Comparison of ENCODE assay signal across 24 cellular contexts in the genomic region with DNA sequence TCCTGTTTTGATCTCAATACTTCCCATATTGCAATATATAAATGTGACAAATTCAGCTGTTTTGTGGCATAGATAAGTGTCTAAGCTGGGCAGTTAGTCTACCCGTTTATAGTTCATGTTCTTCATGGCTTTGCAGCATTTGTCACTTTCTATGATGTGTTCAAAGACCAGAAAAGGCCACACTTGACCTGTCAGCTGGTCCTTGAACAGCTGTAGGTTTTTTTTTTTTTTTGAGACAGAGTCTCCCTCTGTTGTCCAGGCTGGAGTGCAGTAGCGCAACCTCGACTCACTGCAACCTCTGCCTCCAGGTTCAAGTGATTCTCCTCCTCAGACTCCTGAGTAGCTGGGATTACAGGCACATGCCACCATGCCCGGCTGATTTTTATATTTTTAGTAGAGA. TPM values are rescaled to one million over a fixed set of nuclear protein-coding genes. Genes with fewer than 3 reads are reported as not detected.
"Had no signal": no experiment of that assay in that cellular context is flagged by ENCODE, and none has a peak within 500 bp of the region (broad histone marks: within the 10 kb centered on the region; RNA-seq: fewer than 3 reads in every experiment).

No MANE protein-coding gene starts in this region.

- H3K9ac ChIP-seq: SK-N-SH had no signal

- DNase-seq: activated CD4-positive, alpha-beta memory T cell treated with anti-CD3 and anti-CD28 coated beads for 36 hours; activated CD4-positive, alpha-beta T cell treated with anti-CD3 and anti-CD28 coated beads, Interleukin-2, amount 10 ng/mL, durations not matched to agents 7 days and 5 days; activated CD4-positive, CD25-positive, alpha-beta regulatory T cell; activated effector memory CD4-positive, alpha-beta T cell treated with Interleukin-2 at 50 U/mL for 16 hours; activated naive CD4-positive, alpha-beta T cell; activated T-cell treated with anti-CD3 and anti-CD28 coated beads, Interleukin-2, amount 50 U/mL, for 24 hours; aorta; central memory CD4-positive, alpha-beta T cell; Kasumi-1; KBM-7; NCI-H1048; NCI-H1694; NCI-H2029; NCI-H2107; NCI-H345; NCI-H510A; NCI-H69; Right ventricle myocardium superior; RPMI8226; SK-N-SH; T-helper 1 cell had no signal

- ATAC-seq: Panc1 had no signal

- H3K9me3 ChIP-seq: SJCRH30, SK-N-SH had no signal

- H3K4me2 ChIP-seq: SK-N-SH had no signal

- H3K4me1 ChIP-seq: SJCRH30 had no signal

- H3K27ac ChIP-seq: SJCRH30, VCaP had no signal

- H3K9me2 ChIP-seq: SK-N-SH had no signal

- H3K36me3 ChIP-seq: SJCRH30 had no signal

- H3K4me3 ChIP-seq: SJCRH30 had no signal

- H3K27me3 ChIP-seq: SJCRH30 had no signal

RNA-seq across cellular contexts. Expression of a gene that starts 28.4 kb away (rescaled TPM):
- total RNA-seq: SJCRH30 had no signal
